22 cellular contexts compared by ENCODE assay signal in genomic region chr13:106426909-106427308, GRCh38.
"Had no signal": no experiment of that assay in that cellular context is flagged by ENCODE, and none has a peak within 500 bp of the region (broad histone marks: within the 10 kb centered on the region; RNA-seq: fewer than 3 reads in every experiment).

No MANE protein-coding gene starts in this region.

- H3K36me3 ChIP-seq: brain microvascular endothelial cell, cardiac muscle cell had no signal

- DNase-seq: activated CD4-positive, alpha-beta T cell treated with anti-CD3 and anti-CD28 coated beads for 4 hours; activated CD8-positive, alpha-beta memory T cell treated with anti-CD3 and anti-CD28 coated beads, Interleukin-2, amount 50 U/mL, for 4 hours; activated CD8-positive, alpha-beta T cell treated with anti-CD3 and anti-CD28 coated beads for 36 hours; activated gamma-delta T cell treated with Interleukin-2 at 50 U/mL for 16 hours; activated naive CD4-positive, alpha-beta T cell treated with anti-CD3 and anti-CD28 coated beads, Interleukin-2, amount 10 ng/mL, durations not matched to agents 7 days and 5 days; activated naive CD8-positive, alpha-beta T cell treated with anti-CD3 and anti-CD28 coated beads for 36 hours; activated T-cell treated with anti-CD3 and anti-CD28 coated beads, Interleukin-2, amount 50 U/mL, for 72 hours; brain microvascular endothelial cell; Kasumi-1; KBM-7; NCI-H1092; NCI-H1417 treated with DMSO at 0.1 percent for 48 hours; NCI-H1694; NCI-H2081; NCI-H2171; NCI-H2227 treated with DMSO at 0.1 percent for 48 hours; NCI-H510A; NCI-H526 treated with DMSO at 0.1 percent for 48 hours; PC-9; SHP77 treated with DMSO at 0.1 percent for 48 hours had no signal

- H3K4me3 ChIP-seq: cardiac muscle cell, PC-9 had no signal

- ATAC-seq: activated CD4-positive, CD25-positive, alpha-beta regulatory T cell treated with anti-CD3 and anti-CD28 coated beads, Interleukin-2, amount 50 U/mL, for 24 hours; activated CD8-positive, alpha-beta T cell treated with anti-CD3 and anti-CD28 coated beads for 36 hours; activated T-cell treated with anti-CD3 and anti-CD28 coated beads, Interleukin-2, amount 50 U/mL, for 72 hours had no signal

- H3K27me3 ChIP-seq: brain microvascular endothelial cell, cardiac muscle cell had no signal

- H3K27ac ChIP-seq: brain microvascular endothelial cell, cardiac muscle cell, PC-9 had no signal
